ENCODE assay signal across 9 cellular contexts in genomic region chr2:39696838-39697237, GRCh38. TPM values are rescaled to one million over a fixed set of nuclear protein-coding genes. Genes with fewer than 3 reads are reported as not detected.
DNase-seq lines count a peak whose midpoint lies in the region; ATAC-seq and TF ChIP-seq lines count a peak whose summit lies in the region.
"Had no signal": no experiment of that assay in that cellular context is flagged by ENCODE, and none has a peak within 500 bp of the region (broad histone marks: within the 10 kb centered on the region; RNA-seq: fewer than 3 reads in every experiment).

No MANE protein-coding gene starts in this region.

- no peaks in the 10 kb centered on the region for H3K79me2 ChIP-seq in MM.1S (ENCODE audit: low read length)

- no peak overlapping the region for H3K4me2 ChIP-seq in MM.1S (ENCODE audit: low read depth, low read length)

- H3K36me3 ChIP-seq in A673 (ENCODE audit: insufficient read depth, low read length, poor library complexity, severe bottlenecking) (no peaks in the 10 kb centered on the region), body of pancreas (replicated peaks in 1 of 2; ENCODE audit: insufficient read depth in 1 of 2, low read depth in 2 of 2) (no peaks in the 10 kb centered on the region), left lung (no peaks in the 10 kb centered on the region), MM.1S (replicated peaks; ENCODE audit: insufficient read depth, low read length) (no peaks in the 10 kb centered on the region)

- TF ChIP-seq CTCF in A673 (conservative IDR thresholded peaks at IDR 0.05; ENCODE audit: low read depth, low read length) (peak; percentile 56), LNCAP (IDR thresholded peaks at IDR 0.05) (peak; percentile 32; the same call in 1 of the 2 replicates), body of pancreas (IDR thresholded peaks at IDR 0.05) (peak; percentile 16 to 67 (median 55)), left lung (IDR thresholded peaks at IDR 0.05) (peak in 1 of 2 donors; percentile 17), MM.1S (IDR thresholded peaks at IDR 0.05; ENCODE audit: low read length) (no peak)

- CTCF ChIA-PET in A673 (lab: Charles Lee) = interaction anchor here (0.7 to 2.0 kb wide), 6 partner anchors 8 to 317 kb away, joined by 3 to 11 read pairs (median 4); no protein-coding TSS in a partner anchor

- WGBS in body of pancreas, 2 donors = 19 to 38% methylated on average over 1 of the region's 1 CpG

- H3K36me3 Mint-ChIP-seq in stimulated activated memory B cell treated with anti-CD40 and anti-IgM and Interleukin-4, amounts not matched to agents 10 μg/mL and 1 μg/mL and 100 μg/mL, for 72 hours = peaks cover 13% of the 10 kb centered on the region

- H3K27me3 ChIP-seq in A673 (replicated peaks; ENCODE audit: insufficient read depth, low read depth, low read length, poor library complexity) = no peaks in the 10 kb centered on the region
- H3K27me3 ChIP-seq in body of pancreas = no peaks in the 10 kb centered on the region
- H3K27me3 ChIP-seq in left lung = no peaks in the 10 kb centered on the region
- H3K27me3 ChIP-seq in MM.1S (replicated peaks; ENCODE audit: insufficient read depth, low read length) = no peaks in the 10 kb centered on the region

- intact Hi-C loops in A673 (cut with micrococcal nuclease; ENCODE audit: unreplicated experiment) = loop anchor here (1.0 to 10.0 kb wide), 3 partner anchors 181 to 642 kb away; no protein-coding TSS in a partner anchor
- intact Hi-C loops in body of pancreas (cut with DNase I) = no loop called here
- intact Hi-C loops in left lung (cut with DNase I) = loop anchor here in 1 of 2 donors (10.0 kb wide), 1 partner anchor 182 kb away; no protein-coding TSS in a partner anchor
- intact Hi-C loops in posterior cingulate gyrus (cut with DNase I) = loop anchor here (2.0 to 10.0 kb wide), 2 partner anchors 180 to 322 kb away; no protein-coding TSS in a partner anchor

- H3K9ac ChIP-seq in MM.1S (ENCODE audit: low read length) = no peak overlapping the region

- ATAC-seq in body of pancreas (peak; percentile 63), left lung (peak; percentile 75), GM21526 (IDR thresholded peaks at IDR 0.05; ENCODE audit: low FRiP score, unreplicated experiment) (no peak)
- ATAC-seq in stimulated activated memory B cell treated with anti-CD40 and anti-IgM and Interleukin-4, amounts not matched to agents 10 μg/mL and 1 μg/mL and 100 μg/mL, for 72 hours = no peak

- H3K27ac ChIP-seq in A673 (ENCODE audit: low read depth, low read length, poor library complexity, severe bottlenecking) = no peak overlapping the region
- no peak overlapping the region for H3K27ac ChIP-seq in body of pancreas
- H3K27ac ChIP-seq in left lung = no peak overlapping the region
- H3K27ac ChIP-seq in MM.1S (ENCODE audit: low read length) = no peak overlapping the region
- H3K27ac ChIP-seq: skin epidermis had no signal

- no TSS peak for BruUV-seq in A673 (replicated peaks; lab: Mats Ljungman, UMichigan)

- H3K27me3 Mint-ChIP-seq in stimulated activated memory B cell treated with anti-CD40 and anti-IgM and Interleukin-4, amounts not matched to agents 10 μg/mL and 1 μg/mL and 100 μg/mL, for 72 hours = peaks cover 22% of the 10 kb centered on the region

- no peak overlapping the region for H2AFZ ChIP-seq in MM.1S (ENCODE audit: low read length)

- no peak overlapping the region for H3K4me3 Mint-ChIP-seq in stimulated activated memory B cell treated with anti-CD40 and anti-IgM and Interleukin-4, amounts not matched to agents 10 μg/mL and 1 μg/mL and 100 μg/mL, for 72 hours

- H3K9me2 ChIP-seq in MM.1S (replicated peaks; ENCODE audit: insufficient read depth, low read length) = no peaks in the 10 kb centered on the region

- peak; percentile 79 for DNase-seq in A673 (ENCODE audit: low spot score)
- no peak for DNase-seq in body of pancreas
- DNase-seq in left lung = no peak
- no peak for DNase-seq in MM.1S
- DNase-seq in posterior cingulate gyrus = no peak

- POLR2A ChIA-PET in A673 (lab: Charles Lee; ENCODE audit: low non-redundant PET) = no interaction called here

- peaks cover 8% of the 10 kb centered on the region for H3K9me3 Mint-ChIP-seq in stimulated activated memory B cell treated with anti-CD40 and anti-IgM and Interleukin-4, amounts not matched to agents 10 μg/mL and 1 μg/mL and 100 μg/mL, for 72 hours

- H3K4me1 Mint-ChIP-seq in stimulated activated memory B cell treated with anti-CD40 and anti-IgM and Interleukin-4, amounts not matched to agents 10 μg/mL and 1 μg/mL and 100 μg/mL, for 72 hours = no peaks in the 10 kb centered on the region

- no peaks in the 10 kb centered on the region for H4K20me1 ChIP-seq in MM.1S (ENCODE audit: insufficient read depth, low read length)

- H3K27ac Mint-ChIP-seq in stimulated activated memory B cell treated with anti-CD40 and anti-IgM and Interleukin-4, amounts not matched to agents 10 μg/mL and 1 μg/mL and 100 μg/mL, for 72 hours = no peak overlapping the region

- peaks cover 10% of the 10 kb centered on the region for H3K4me1 ChIP-seq in A673 (ENCODE audit: insufficient read depth, low read length, poor library complexity, severe bottlenecking)
- H3K4me1 ChIP-seq in body of pancreas = no peaks in the 10 kb centered on the region
- H3K4me1 ChIP-seq in left lung = peaks cover 0 to 8% of the 10 kb centered on the region in 2 donors
- no peaks in the 10 kb centered on the region for H3K4me1 ChIP-seq in MM.1S (ENCODE audit: low read length)

- H3K4me3 ChIP-seq in A673 (ENCODE audit: low read depth, low read length, poor library complexity, severe bottlenecking) (no peak overlapping the region), body of pancreas (no peak overlapping the region), left lung (no peak overlapping the region), MM.1S (ENCODE audit: low read length) (no peak overlapping the region)
- H3K4me3 ChIP-seq: skin epidermis had no signal

- H3K9me3 ChIP-seq in A673 (ENCODE audit: low read depth, low read length, poor library complexity, severe bottlenecking) = peaks cover 12% of the 10 kb centered on the region
- H3K9me3 ChIP-seq in body of pancreas = no peaks in the 10 kb centered on the region
- H3K9me3 ChIP-seq in left lung = peaks cover 0 to 14% of the 10 kb centered on the region in 2 donors
- H3K9me3 ChIP-seq in MM.1S (replicated peaks; ENCODE audit: insufficient read depth, low read length) = no peaks in the 10 kb centered on the region

- no peaks in the 10 kb centered on the region for H3F3A ChIP-seq in MM.1S (ENCODE audit: insufficient read depth, low read length)

- no peak for TF ChIP-seq POLR2A in body of pancreas (IDR thresholded peaks at IDR 0.05)

RNA-seq across cellular contexts. Expression of gene TMEM178A, which starts 31.1 kb away (rescaled TPM):
- total RNA-seq in A673 (2021) = 0.21 and 0.81 TPM in 2 replicates
- total RNA-seq in body of pancreas = 1 to 10 TPM; 4.9 to 7.8 TPM
- total RNA-seq in left lung = 1 to 10 TPM; 1.4 to 1.5 TPM

Comparison
In these comparisons a context has a peak if more than half of its experiments do, and no peak if none do; other contexts are left out.
1. ATAC-seq: peak in body of pancreas (single experiment) and left lung (single experiment); none in GM21526 (single experiment) and stimulated activated memory B cell treated with anti-CD40 and anti-IgM and Interleukin-4, amounts not matched to agents 10 μg/mL and 1 μg/mL and 100 μg/mL, for 72 hours (single experiment).